2 cellular contexts compared by ENCODE assay signal in genomic region chr14:105528859-105529505, GRCh38.
TF ChIP-seq lines count a peak whose summit lies in the region.

No MANE protein-coding gene starts in this region.

TF ChIP-seq in H1, 55 proteins besides CTCF, POLR2A, EP300 and RAD21:
- TF ChIP-seq SP1 (IDR thresholded peaks at IDR 0.05; ENCODE audit: low read depth, low read length), result no peak
- TF ChIP-seq RNF2 (IDR thresholded peaks at IDR 0.05; ENCODE audit: borderline replicate concordance, low read depth, low read length, missing control alignments, poor library complexity, severe bottlenecking), result peak; percentile 24

TF ChIP-seq in SK-N-SH, 30 proteins besides CTCF, POLR2A, EP300 and RAD21:
- TF ChIP-seq MAX (IDR thresholded peaks at IDR 0.05; ENCODE audit: low read depth), result no peak
- TF ChIP-seq MXI1 (IDR thresholded peaks at IDR 0.05; ENCODE audit: low read depth, low read length), result no peak
- no peak for TF ChIP-seq NRF1 (IDR thresholded peaks at IDR 0.05; ENCODE audit: low read depth, low read length)
- TF ChIP-seq IRF3 (IDR thresholded peaks at IDR 0.05; ENCODE audit: low read depth, low read length), result no peak
- TF ChIP-seq TAF1 (IDR thresholded peaks at IDR 0.05; ENCODE audit: borderline replicate concordance, low read depth, low read length), result no peak
- no peak for TF ChIP-seq YY1 (IDR thresholded peaks at IDR 0.05; ENCODE audit: low read depth)
- no peak for TF ChIP-seq SMC3 (IDR thresholded peaks at IDR 0.05; ENCODE audit: low read depth, low read length)
- no peak for TF ChIP-seq GABPA (IDR thresholded peaks at IDR 0.05; ENCODE audit: low read depth)
- no peak for TF ChIP-seq ELF1 (IDR thresholded peaks at IDR 0.05)
- no peak for TF ChIP-seq RFX5 (IDR thresholded peaks at IDR 0.05; ENCODE audit: low read length)
- no peak for TF ChIP-seq FOXJ3 (CRISPR knock-in tag; IDR thresholded peaks at IDR 0.05)
- no peak for TF ChIP-seq TEAD4 (IDR thresholded peaks at IDR 0.05; ENCODE audit: borderline replicate concordance, insufficient read depth)
- TF ChIP-seq USF2 (IDR thresholded peaks at IDR 0.05; ENCODE audit: borderline replicate concordance, low read depth, low read length), result no peak
- TF ChIP-seq RCOR1 (IDR thresholded peaks at IDR 0.05; ENCODE audit: low read length), result no peak
- no peak for TF ChIP-seq FOXM1 (IDR thresholded peaks at IDR 0.05; ENCODE audit: low read depth)
- TF ChIP-seq EZH2phosphoT487 (IDR thresholded peaks at IDR 0.05; ENCODE audit: borderline replicate concordance, low read depth), result no peak
- no peak for TF ChIP-seq REST (IDR thresholded peaks at IDR 0.05; ENCODE audit: low read depth, low read length)
TF ChIP-seq in SK-N-SH: peak in this region for 0.
